Comparison of ENCODE assay signal across 8 cellular contexts in genomic region chr15:99464137-99464536, GRCh38.
"Had no signal": no experiment of that assay in that cellular context is flagged by ENCODE, and none has a peak within 500 bp of the region (broad histone marks: within the 10 kb centered on the region; RNA-seq: fewer than 3 reads in every experiment).

No MANE protein-coding gene starts in this region.

- DNase-seq: H9, HCEC 1CT, Kasumi-1, KG1 had no signal

- FAIRE-seq: H1, H54, HTR-8/SVneo had no signal

- H3K4me3 ChIP-seq: GM23338 had no signal

- ATAC-seq: GM23338 had no signal

- H3K4me2 ChIP-seq: GM23338 had no signal

- H2AFZ ChIP-seq: GM23338 had no signal
